ENCODE assay signal across 25 cellular contexts in genomic region chr3:121719423-121719822, GRCh38.
"Had no signal": no experiment of that assay in that cellular context is flagged by ENCODE, and none has a peak within 500 bp of the region (broad histone marks: within the 10 kb centered on the region; RNA-seq: fewer than 3 reads in every experiment).

No MANE protein-coding gene starts in this region.

- H3K27me3 ChIP-seq: MG63, SJCRH30 had no signal

- H3K9me2 ChIP-seq: SK-N-SH had no signal

- H3K9me3 ChIP-seq: MG63, SJCRH30, SK-N-SH had no signal

- H3K27ac Mint-ChIP-seq: activated naive CD4-positive, alpha-beta T cell treated with anti-CD3 and anti-CD28 coated beads, Interleukin-2, amount 10 ng/mL, durations not matched to agents 7 days and 5 days; activated T-cell treated with anti-CD3 and anti-CD28 coated beads, Interleukin-2, amount 50 U/mL, for 72 hours; activated T-helper 2 cell treated with anti-CD3 and anti-CD28 coated beads, Interferon-gamma antibody, Interleukin-2, Interleukin-4, amounts not matched to agents 10 μg/mL and 5 μg/mL and 100 μg/mL, durations not matched to agents 14 hours and 24 hours and 36 hours; WTC11 had no signal

- H3K4me1 ChIP-seq: SJCRH30 had no signal

- ATAC-seq: activated T-cell treated with anti-CD3 and anti-CD28 coated beads, Interleukin-2, amount 50 U/mL, for 72 hours; Panc1; WTC11 had no signal

- DNase-seq: activated CD4-positive, alpha-beta T cell treated with anti-CD3 and anti-CD28 coated beads for 48 hours; activated CD4-positive, alpha-beta T cell treated with anti-CD3 and anti-CD28 coated beads, Interleukin-2, amount 50 U/mL, for 48 hours; activated CD4-positive, CD25-positive, alpha-beta regulatory T cell treated with anti-CD3 and anti-CD28 coated beads, Interleukin-2, amount 50 U/mL, for 72 hours; activated CD8-positive, alpha-beta memory T cell treated with anti-CD3 and anti-CD28 coated beads for 24 hours; activated gamma-delta T cell treated with Interleukin-2 at 50 U/mL for 16 hours; activated naive CD4-positive, alpha-beta T cell treated with anti-CD3 and anti-CD28 coated beads, Interleukin-2, amount 10 ng/mL, durations not matched to agents 7 days and 5 days; activated naive CD8-positive, alpha-beta T cell treated with anti-CD3 and anti-CD28 coated beads for 36 hours; activated T-cell treated with anti-CD3 and anti-CD28 coated beads, Interleukin-2, amount 50 U/mL, for 72 hours; cerebellar nuclear complex; MG63; NCI-H1105; NCI-H1436; NCI-H1694 treated with DMSO at 0.1 percent for 48 hours; NCI-H2029 treated with DMSO at 0.1 percent for 48 hours; NCI-H345; NCI-H510A treated with DMSO at 0.1 percent for 48 hours; NCI-H69; NK-92 treated with Interleukin-12 subunit alpha and Interleukin-12 subunit beta, amount 100 ng/mL, for 24 hours; OCI-M1; RPMI8226; SJCRH30; SK-N-SH had no signal

- H3K4me2 ChIP-seq: SK-N-SH had no signal

- H3K4me3 Mint-ChIP-seq: activated naive CD4-positive, alpha-beta T cell treated with anti-CD3 and anti-CD28 coated beads, Interleukin-2, amount 10 ng/mL, durations not matched to agents 7 days and 5 days; activated naive CD8-positive, alpha-beta T cell treated with anti-CD3 and anti-CD28 coated beads for 36 hours; activated T-cell treated with anti-CD3 and anti-CD28 coated beads, Interleukin-2, amount 50 U/mL, for 72 hours; WTC11 had no signal

- H3K27me3 Mint-ChIP-seq: activated naive CD4-positive, alpha-beta T cell treated with anti-CD3 and anti-CD28 coated beads, Interleukin-2, amount 10 ng/mL, durations not matched to agents 7 days and 5 days; activated naive CD8-positive, alpha-beta T cell treated with anti-CD3 and anti-CD28 coated beads for 36 hours had no signal

- H3K9ac ChIP-seq: SK-N-SH had no signal

- H3K4me3 ChIP-seq: MG63, SJCRH30 had no signal

- H3K4me1 Mint-ChIP-seq: WTC11 had no signal

- H3K27ac ChIP-seq: SJCRH30 had no signal

- H3K9me3 Mint-ChIP-seq: activated naive CD4-positive, alpha-beta T cell treated with anti-CD3 and anti-CD28 coated beads, Interleukin-2, amount 10 ng/mL, durations not matched to agents 7 days and 5 days; activated naive CD8-positive, alpha-beta T cell treated with anti-CD3 and anti-CD28 coated beads for 36 hours; activated T-cell treated with anti-CD3 and anti-CD28 coated beads, Interleukin-2, amount 50 U/mL, for 72 hours; activated T-helper 2 cell treated with anti-CD3 and anti-CD28 coated beads, Interferon-gamma antibody, Interleukin-2, Interleukin-4, amounts not matched to agents 10 μg/mL and 5 μg/mL and 100 μg/mL, durations not matched to agents 14 hours and 24 hours and 36 hours had no signal
